In the genomic region with DNA sequence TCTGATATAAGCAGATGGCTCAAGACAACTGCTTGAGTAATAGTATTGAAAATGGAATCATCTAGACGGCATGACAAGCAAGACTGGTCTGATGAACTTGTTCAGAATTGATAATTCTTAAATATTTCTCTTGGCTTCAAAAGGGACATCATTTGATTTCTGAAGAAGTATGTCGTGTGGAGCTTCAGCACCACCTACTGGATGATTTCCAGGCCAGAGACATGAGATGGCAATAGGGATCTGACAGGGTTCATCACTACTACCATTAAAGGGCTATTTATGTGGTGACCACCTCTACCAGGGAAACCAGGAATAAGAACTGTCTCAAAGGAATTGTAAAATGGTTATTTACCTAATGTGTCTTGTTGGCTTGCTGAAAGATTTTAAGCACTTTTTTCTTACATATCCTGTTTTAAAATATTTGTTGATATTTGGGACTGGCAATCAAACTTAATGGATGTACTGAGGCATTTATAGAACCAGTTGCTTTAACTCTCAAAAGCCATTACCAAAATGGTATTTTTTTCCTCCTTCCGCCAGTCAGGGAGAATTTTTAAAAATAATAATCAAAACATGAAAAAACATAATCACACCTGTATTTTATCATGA, we compare ENCODE assay signal across 8 cellular contexts.
DNase-seq lines count a peak whose midpoint lies in the region; ATAC-seq lines count a peak whose summit lies in the region.

No MANE protein-coding gene starts in this region.

- ATAC-seq in GM21515 (IDR thresholded peaks at IDR 0.05; ENCODE audit: unreplicated experiment): no peak

- DNase-seq in SIG-M5 treated with dmso at 0.1 percent for 504 hours (lab: John Stamatoyannopoulos, UW; ENCODE audit: unreplicated experiment): peak; percentile 64
- DNase-seq in SIG-M5 (lab: John Stamatoyannopoulos, UW): no peak
- peak; percentile 66 for DNase-seq in M059J (ENCODE audit: low read depth)
- DNase-seq in T-helper 2 cell: peak in 4 of 5 experiments; percentile 16 to 58 (median 26)
- DNase-seq in astrocyte of the hippocampus (ENCODE audit: low read depth, low spot score): peak; percentile 78
- peak; percentile 9 for DNase-seq in iPS DF 19.7 (ENCODE audit: low read depth, low spot score)
- DNase-seq in stimulated activated CD4-positive, alpha-beta T cell treated with anti-CD3 and anti-CD28 coated beads, Interleukin-12 subunit alpha, Interleukin-12 subunit beta, amount 100 ng/mL, for 4 hours: peak; percentile 36
